In the genomic region with DNA sequence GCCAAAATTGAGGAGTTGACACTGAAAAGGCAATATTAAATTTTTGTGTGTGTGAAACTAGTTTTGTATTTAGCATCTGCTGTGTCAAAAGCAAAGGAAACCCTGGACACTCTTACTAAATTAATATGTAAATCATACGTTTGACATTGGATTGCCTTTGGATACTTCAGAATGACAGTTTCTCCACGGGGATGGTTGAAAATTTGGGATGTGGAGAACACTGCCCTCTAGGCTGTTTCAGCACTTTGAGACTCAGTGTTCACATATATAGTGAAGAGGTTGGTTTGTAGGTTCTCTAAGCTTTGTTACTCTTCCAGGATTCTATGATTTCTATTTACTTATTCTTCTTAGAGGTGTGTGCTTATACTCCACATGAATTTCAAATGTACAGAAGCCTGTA, we compare ENCODE assay signal across 13 cellular contexts. TPM values are rescaled to one million over a fixed set of nuclear protein-coding genes. Genes with fewer than 3 reads are reported as not detected.
DNase-seq lines count a peak whose midpoint lies in the region; ATAC-seq and TF ChIP-seq lines count a peak whose summit lies in the region.
"Had no signal": no experiment of that assay in that cellular context is flagged by ENCODE, and none has a peak within 500 bp of the region (broad histone marks: within the 10 kb centered on the region; RNA-seq: fewer than 3 reads in every experiment).

No MANE protein-coding gene starts in this region.

- no peak for TF ChIP-seq POLR2A in right lobe of liver (IDR thresholded peaks at IDR 0.05)

- no TSS peak for BruUV-seq in PC-9 (replicated peaks; lab: Mats Ljungman, UMichigan)

- no peaks in the 10 kb centered on the region for H3K79me2 ChIP-seq in PC-9 (ENCODE audit: low read depth)

- ATAC-seq in right lobe of liver, result no peak
- ATAC-seq: natural killer cell had no signal

- peaks cover 0 to 12% of the 10 kb centered on the region in 2 donors for H3K27me3 ChIP-seq in right lobe of liver
- peaks cover 7% of the 10 kb centered on the region; the same call in 1 of the 2 replicates for H3K27me3 ChIP-seq in PC-9 (ENCODE audit: insufficient read depth, low read depth)

- no peaks in the 10 kb centered on the region for H4K20me1 ChIP-seq in PC-9 (ENCODE audit: insufficient read depth)

- DNase-seq in Ammon's horn (ENCODE audit: low spot score), result peak; percentile 50
- DNase-seq in HFF-Myc (ENCODE audit: extremely low read depth, low read depth), result no peak
- no peak for DNase-seq in astrocyte of the spinal cord (ENCODE audit: low read depth, low spot score)
- DNase-seq in right lobe of liver, result no peak
- no peak for DNase-seq in stimulated activated CD4-positive, alpha-beta T cell treated with anti-CD3 and anti-CD28 coated beads, Interleukin-4, amount 100 ng/mL, for 4 hours
- DNase-seq in NCI-H526 treated with DMSO at 0.1 percent for 48 hours (lab: John Stamatoyannopoulos, UW), result no peak
- DNase-seq in PC-9, result no peak
- DNase-seq in NCI-H2029 treated with DMSO at 0.1 percent for 48 hours (lab: John Stamatoyannopoulos, UW), result no peak
- DNase-seq: activated B cell treated with CpG ODN at 0.5 μM for 24 hours; activated gamma-delta T cell treated with Interleukin-2 at 50 U/mL for 16 hours; Calu3; natural killer cell; stimulated activated CD4-positive, alpha-beta T cell treated with anti-CD3 and anti-CD28 coated beads, Interleukin-2, amount 100 ng/mL, for 48 hours had no signal

- in situ Hi-C loops in astrocyte of the spinal cord (cut with HindIII; ENCODE audit: low sequenced_read_pairs), result no loop called here

- WGBS in right lobe of liver (ENCODE audit: insufficient coverage, low coverage, low lambda C conversion rate, missing lambda C conversion rate), result 12% methylated on average over 2 of the region's 2 CpGs

- H3K9me3 ChIP-seq in right lobe of liver (no peaks in the 10 kb centered on the region), PC-9 (ENCODE audit: insufficient read depth, low read depth) (no peaks in the 10 kb centered on the region)

- H3K4me1 ChIP-seq in right lobe of liver (peaks cover 0 to 18% (median 0%) of the 10 kb centered on the region in 4 donors), PC-9 (replicated peaks; ENCODE audit: insufficient read depth) (no peaks in the 10 kb centered on the region)

- H3K27ac ChIP-seq in right lobe of liver (no peak overlapping the region), PC-9 (no peak overlapping the region)

- CTCF ChIA-PET in PC-9 (lab: Charles Lee), result no interaction called here

- no peaks in the 10 kb centered on the region for H3K36me3 ChIP-seq in right lobe of liver
- no peaks in the 10 kb centered on the region for H3K36me3 ChIP-seq in PC-9 (ENCODE audit: low read depth)

- POLR2A ChIA-PET in PC-9 (lab: Charles Lee; ENCODE audit: unreplicated experiment), result no interaction called here

- no peak overlapping the region for H2AFZ ChIP-seq in PC-9

- intact Hi-C loops in right lobe of liver (cut with DNase I), result loop anchor here in 1 of 2 donors (10.0 kb wide), 1 partner anchor 212 kb away; no protein-coding TSS in a partner anchor
- intact Hi-C loops in PC-9 (cut with micrococcal nuclease; ENCODE audit: unreplicated experiment), result no loop called here

- H3K4me3 ChIP-seq in HFF-Myc (replicated peaks; ENCODE audit: low read depth, low read length), result peak overlapping the region; percentile 42
- no peak overlapping the region for H3K4me3 ChIP-seq in astrocyte of the spinal cord (ENCODE audit: low read depth, low read length)
- no peak overlapping the region for H3K4me3 ChIP-seq in right lobe of liver
- H3K4me3 ChIP-seq in PC-9, result no peak overlapping the region

- no peak overlapping the region for H3K4me2 ChIP-seq in PC-9

- TF ChIP-seq CTCF in HFF-Myc (IDR thresholded peaks at IDR 0.05; ENCODE audit: low read depth, low read length, missing control alignments), result peak; percentile 27
- TF ChIP-seq CTCF in astrocyte of the spinal cord (IDR thresholded peaks at IDR 0.05; ENCODE audit: low read depth, low read length), result peak; percentile 13
- TF ChIP-seq CTCF in right lobe of liver (IDR thresholded peaks at IDR 0.05), result peak in 3 of 4 donors; percentile 26 to 40 (median 31)
- TF ChIP-seq CTCF in PC-9 (conservative IDR thresholded peaks at IDR 0.05), result no peak

- no peaks in the 10 kb centered on the region for H3F3A ChIP-seq in PC-9 (ENCODE audit: insufficient read depth, low read depth)

- H3K9me2 ChIP-seq in PC-9 (ENCODE audit: insufficient read depth), result no peaks in the 10 kb centered on the region

RNA-seq across cellular contexts. Expression of gene ROBO2, which starts 3.0 kb away (rescaled TPM):
- total RNA-seq in right lobe of liver, result 1 to 10 TPM in 2 of 6 experiments, under 1 TPM in 4; 0.07 to 1.7 (median 0.67) TPM
- total RNA-seq in PC-9 (2021), result 0.23 and 0.39 TPM in 2 replicates
- total RNA-seq: activated B cell treated with CpG ODN at 0.5 μM for 24 hours, Calu3, natural killer cell had no signal
